6 cellular contexts compared by ENCODE assay signal in genomic region chr1:173881117-173881516, GRCh38. TPM values are rescaled to one million over a fixed set of nuclear protein-coding genes. Genes with fewer than 3 reads are reported as not detected.
"Had no signal": no experiment of that assay in that cellular context is flagged by ENCODE, and none has a peak within 500 bp of the region (broad histone marks: within the 10 kb centered on the region; RNA-seq: fewer than 3 reads in every experiment).

No MANE protein-coding gene starts in this region.

RNA-seq across cellular contexts. Expression of gene SERPINC1, which starts 36.0 kb away (rescaled TPM):
- total RNA-seq: left ventricle myocardium inferior, lower leg skin, lung microvascular endothelial cell, mesenteric fat pad, mucosa of descending colon, myocyte had no signal
